In genomic region chr11:128680906-128681305, GRCh38 we compare ENCODE assay signal across 24 cellular contexts.
"Had no signal": no experiment of that assay in that cellular context is flagged by ENCODE, and none has a peak within 500 bp of the region (broad histone marks: within the 10 kb centered on the region; RNA-seq: fewer than 3 reads in every experiment).

No MANE protein-coding gene starts in this region.

- H3K36me3 Mint-ChIP-seq: immature natural killer cell had no signal

- ATAC-seq: esophagus mucosa, gastroesophageal sphincter, left cardiac atrium, lower lobe of right lung, mucosa of descending colon, natural killer cell had no signal

- H3K9me3 ChIP-seq: gastroesophageal sphincter, left ventricle myocardium inferior, lower lobe of right lung, mucosa of descending colon, ovary, right atrium auricular region, sigmoid colon, stomach, thoracic aorta had no signal

- H3K27ac ChIP-seq: dorsolateral prefrontal cortex, gastroesophageal sphincter, left ventricle myocardium inferior, lower lobe of right lung, ovary, right atrium auricular region, sigmoid colon, skin epidermis, stomach, thoracic aorta had no signal

- FAIRE-seq: keratinocyte had no signal

- H3K4me3 ChIP-seq: dorsolateral prefrontal cortex, gastroesophageal sphincter, left ventricle myocardium inferior, lower lobe of right lung, mucosa of descending colon, ovary, right atrium auricular region, sigmoid colon, skin epidermis, stomach, thoracic aorta had no signal

- H3K9me3 Mint-ChIP-seq: natural killer cell had no signal

- H3K27me3 ChIP-seq: ovary, right atrium auricular region had no signal

- H3K36me3 ChIP-seq: gastroesophageal sphincter, left ventricle myocardium inferior, lower lobe of right lung, ovary, right atrium auricular region, sigmoid colon, stomach, thoracic aorta had no signal

- H3K27ac Mint-ChIP-seq: immature natural killer cell, natural killer cell had no signal

- DNase-seq: cortex of kidney; dorsolateral prefrontal cortex; effector CD8-positive, alpha-beta T cell; glutamatergic neuron; immature natural killer cell; left cardiac atrium; left ventricle myocardium inferior; lower lobe of right lung; mucosa of descending colon; natural killer cell; ovary; sigmoid colon; stimulated activated CD4-positive, alpha-beta T cell treated with anti-CD3 and anti-CD28 coated beads, Interleukin-12 subunit alpha, Interleukin-12 subunit beta, amount 100 ng/mL, for 4 hours; stimulated activated naive CD4-positive, alpha-beta T cell; stomach; substantia nigra; trophoblast cell had no signal

- H3K4me3 Mint-ChIP-seq: immature natural killer cell, natural killer cell, neural crest cell had no signal
